In genomic region chr21:44999428-44999971, GRCh38 we compare ENCODE assay signal across 14 cellular contexts.
"Had no signal": no experiment of that assay in that cellular context is flagged by ENCODE, and none has a peak within 500 bp of the region (broad histone marks: within the 10 kb centered on the region; RNA-seq: fewer than 3 reads in every experiment).

No MANE protein-coding gene starts in this region.

- ATAC-seq: left colon; pancreas; stimulated activated effector memory CD8-positive, alpha-beta T cell treated with anti-CD3 and anti-CD28 coated beads, Interleukin-12 subunit alpha, Interleukin-12 subunit beta, amount 100 ng/mL, for 72 hours; WTC11 had no signal

- H3K36me3 Mint-ChIP-seq: activated naive CD8-positive, alpha-beta T cell; immature natural killer cell; stimulated activated effector memory CD8-positive, alpha-beta T cell treated with anti-CD3 and anti-CD28 coated beads, Interleukin-12 subunit alpha, Interleukin-12 subunit beta, amount 100 ng/mL, for 72 hours; WTC11 had no signal

- H3K27ac ChIP-seq: brain microvascular endothelial cell, dorsolateral prefrontal cortex, pancreas had no signal

- H3K27ac Mint-ChIP-seq: activated naive CD8-positive, alpha-beta T cell; activated T-cell treated with anti-CD3 and anti-CD28 coated beads, Interleukin-2, amount 50 U/mL, for 24 hours; immature natural killer cell; stimulated activated effector memory CD8-positive, alpha-beta T cell treated with anti-CD3 and anti-CD28 coated beads, Interleukin-12 subunit alpha, Interleukin-12 subunit beta, amount 100 ng/mL, for 72 hours; WTC11 had no signal

- H3K4me1 ChIP-seq: pancreas had no signal

- H3K4me2 ChIP-seq: smooth muscle cell had no signal

- H3K4me1 Mint-ChIP-seq: activated CD4-positive, alpha-beta T cell treated with anti-CD3 and anti-CD28 coated beads, Interleukin-2, amount 10 ng/mL, durations not matched to agents 7 days and 5 days; immature natural killer cell; stimulated activated effector memory CD8-positive, alpha-beta T cell treated with anti-CD3 and anti-CD28 coated beads, Interleukin-12 subunit alpha, Interleukin-12 subunit beta, amount 100 ng/mL, for 72 hours had no signal

- DNase-seq: activated CD4-positive, alpha-beta T cell treated with anti-CD3 and anti-CD28 coated beads, Interleukin-2, amount 10 ng/mL, durations not matched to agents 7 days and 5 days; activated effector memory CD4-positive, alpha-beta T cell treated with Interleukin-2 at 50 U/mL for 16 hours; activated T-cell treated with anti-CD3 and anti-CD28 coated beads, Interleukin-2, amount 50 U/mL, for 24 hours; amygdala; brain microvascular endothelial cell; immature natural killer cell; left colon; retina had no signal

- H3K4me3 Mint-ChIP-seq: activated CD4-positive, alpha-beta T cell treated with anti-CD3 and anti-CD28 coated beads, Interleukin-2, amount 10 ng/mL, durations not matched to agents 7 days and 5 days; activated naive CD8-positive, alpha-beta T cell; activated T-cell treated with anti-CD3 and anti-CD28 coated beads, Interleukin-2, amount 50 U/mL, for 24 hours; immature natural killer cell; stimulated activated effector memory CD8-positive, alpha-beta T cell treated with anti-CD3 and anti-CD28 coated beads, Interleukin-12 subunit alpha, Interleukin-12 subunit beta, amount 100 ng/mL, for 72 hours; WTC11 had no signal

- H3K36me3 ChIP-seq: brain microvascular endothelial cell, pancreas had no signal

- H3K9me3 ChIP-seq: pancreas had no signal

- H3K9me3 Mint-ChIP-seq: activated CD4-positive, alpha-beta T cell treated with anti-CD3 and anti-CD28 coated beads, Interleukin-2, amount 10 ng/mL, durations not matched to agents 7 days and 5 days; activated T-cell treated with anti-CD3 and anti-CD28 coated beads, Interleukin-2, amount 50 U/mL, for 24 hours; immature natural killer cell; stimulated activated effector memory CD8-positive, alpha-beta T cell treated with anti-CD3 and anti-CD28 coated beads, Interleukin-12 subunit alpha, Interleukin-12 subunit beta, amount 100 ng/mL, for 72 hours; WTC11 had no signal

- FAIRE-seq: pancreas had no signal

- H3K27me3 Mint-ChIP-seq: activated CD4-positive, alpha-beta T cell treated with anti-CD3 and anti-CD28 coated beads, Interleukin-2, amount 10 ng/mL, durations not matched to agents 7 days and 5 days; activated T-cell treated with anti-CD3 and anti-CD28 coated beads, Interleukin-2, amount 50 U/mL, for 24 hours had no signal

- H3K4me3 ChIP-seq: dorsolateral prefrontal cortex, pancreas, smooth muscle cell had no signal

- H3K27me3 ChIP-seq: brain microvascular endothelial cell, pancreas had no signal
